26 cellular contexts compared by ENCODE assay signal in the genomic region with DNA sequence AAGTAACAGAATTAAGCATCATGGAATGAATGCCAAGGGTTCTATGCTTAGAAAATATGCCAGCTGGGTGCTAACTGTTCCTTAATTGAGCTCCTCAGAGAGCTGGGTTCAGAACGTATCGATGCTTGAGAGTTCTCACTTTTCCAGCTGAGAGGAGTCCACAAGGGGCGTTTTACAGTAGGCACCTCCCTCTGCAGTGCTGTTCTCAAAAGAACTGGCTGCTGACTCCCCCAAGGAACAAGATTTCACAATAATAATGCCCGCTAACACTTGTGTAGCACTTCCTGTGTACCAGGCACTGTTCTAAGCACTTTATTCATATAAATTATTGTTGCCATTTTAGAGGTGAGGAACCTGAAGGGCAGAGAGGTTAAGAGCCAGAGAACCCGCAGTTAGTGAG. TPM values are rescaled to one million over a fixed set of nuclear protein-coding genes. Genes with fewer than 3 reads are reported as not detected.
DNase-seq lines count a peak whose midpoint lies in the region; ATAC-seq and TF ChIP-seq lines count a peak whose summit lies in the region.
"Had no signal": no experiment of that assay in that cellular context is flagged by ENCODE, and none has a peak within 500 bp of the region (broad histone marks: within the 10 kb centered on the region; RNA-seq: fewer than 3 reads in every experiment).

No MANE protein-coding gene starts in this region.

- H3F3A ChIP-seq in neural progenitor cell (ENCODE audit: low read depth), result no peaks in the 10 kb centered on the region

- H3K79me2 ChIP-seq in neural progenitor cell (ENCODE audit: low read depth), result no peaks in the 10 kb centered on the region
- H3K79me2 ChIP-seq: hepatocyte had no signal

- H3K4me3 Mint-ChIP-seq in T-helper 17 cell (no peak overlapping the region), neural progenitor cell (no peak overlapping the region)
- H3K4me3 Mint-ChIP-seq: activated CD4-positive, alpha-beta memory T cell treated with anti-CD3 and anti-CD28 coated beads for 36 hours; activated naive CD8-positive, alpha-beta T cell treated with anti-CD3 and anti-CD28 coated beads, Interleukin-2, amount 10 ng/mL, durations not matched to agents 7 days and 5 days; CD8-positive, alpha-beta T cell; naive thymus-derived CD4-positive, alpha-beta T cell; stimulated activated memory B cell treated with anti-CD40 and anti-IgM and Interleukin-4, amounts not matched to agents 10 μg/mL and 1 μg/mL and 100 μg/mL, for 72 hours had no signal

- H3K27ac Mint-ChIP-seq in T-helper 17 cell, result peak overlapping the region; percentile 34
- H3K27ac Mint-ChIP-seq in neural progenitor cell, result no peak overlapping the region
- H3K27ac Mint-ChIP-seq: activated CD4-positive, alpha-beta memory T cell treated with anti-CD3 and anti-CD28 coated beads for 36 hours; activated naive CD8-positive, alpha-beta T cell treated with anti-CD3 and anti-CD28 coated beads, Interleukin-2, amount 10 ng/mL, durations not matched to agents 7 days and 5 days; activated T-helper 2 cell treated with anti-CD3 and anti-CD28 coated beads, Interferon-gamma antibody, Interleukin-2, Interleukin-4, amounts not matched to agents 10 μg/mL and 5 μg/mL and 100 μg/mL, durations not matched to agents 14 hours and 24 hours and 36 hours; CD8-positive, alpha-beta T cell; naive thymus-derived CD4-positive, alpha-beta T cell; stimulated activated memory B cell treated with anti-CD40 and anti-IgM and Interleukin-4, amounts not matched to agents 10 μg/mL and 1 μg/mL and 100 μg/mL, for 72 hours had no signal

- H3K27me3 Mint-ChIP-seq in T-helper 17 cell, result peaks cover 43% of the 10 kb centered on the region
- H3K27me3 Mint-ChIP-seq in neural progenitor cell (ENCODE audit: insufficient read depth, low read depth), result no peaks in the 10 kb centered on the region

- no peak for TF ChIP-seq CTCF in neural progenitor cell (IDR thresholded peaks at IDR 0.05)

- H3K36me3 ChIP-seq in H7 (replicated peaks; ENCODE audit: control insufficient read depth, insufficient read depth, low read length) (no peaks in the 10 kb centered on the region), neural progenitor cell (no peaks in the 10 kb centered on the region)

- H3K27ac ChIP-seq in neural progenitor cell, result no peak overlapping the region
- H3K27ac ChIP-seq: hepatocyte had no signal

- no peaks in the 10 kb centered on the region for H3K4me1 ChIP-seq in neural progenitor cell

- H3K27me3 ChIP-seq in H7 (ENCODE audit: control insufficient read depth, insufficient read depth, low read length) (no peaks in the 10 kb centered on the region), neural progenitor cell (no peaks in the 10 kb centered on the region)
- H3K27me3 ChIP-seq: hepatocyte had no signal

- ATAC-seq in T-helper 17 cell, result no peak
- ATAC-seq: activated CD4-positive, CD25-positive, alpha-beta regulatory T cell treated with anti-CD3 and anti-CD28 coated beads, Interleukin-2, amount 50 U/mL, for 24 hours; CD8-positive, alpha-beta T cell; naive thymus-derived CD4-positive, alpha-beta T cell; PC-3; stimulated activated memory B cell treated with anti-CD40 and anti-IgM and Interleukin-4, amounts not matched to agents 10 μg/mL and 1 μg/mL and 100 μg/mL, for 72 hours had no signal

- no peak overlapping the region for H3K9ac ChIP-seq in neural progenitor cell

- DNase-seq in H7 (peak; percentile 26), MV-4-11 (lab: John Stamatoyannopoulos, UW) (peak; percentile 89), T-helper 17 cell (no peak), neural progenitor cell (ENCODE audit: low spot score) (no peak), pons (ENCODE audit: low spot score) (no peak), DMS79 (lab: John Stamatoyannopoulos, UW) (no peak), amniotic stem cell (lab: John Stamatoyannopoulos, UW) (no peak)
- DNase-seq: activated CD4-positive, alpha-beta memory T cell treated with anti-CD3 and anti-CD28 coated beads for 36 hours; activated CD8-positive, alpha-beta memory T cell treated with anti-CD3 and anti-CD28 coated beads, Interleukin-2, amount 50 U/mL, for 48 hours; activated naive CD8-positive, alpha-beta T cell treated with anti-CD3 and anti-CD28 coated beads, Interleukin-2, amount 10 ng/mL, durations not matched to agents 7 days and 5 days; CD8-positive, alpha-beta T cell; foreskin melanocyte; GOT3; naive thymus-derived CD4-positive, alpha-beta T cell; NCI-H1092; NCI-H2029 treated with DMSO at 0.1 percent for 48 hours; NCI-H345; NCI-H774; PC-3; retina; Right ventricle myocardium superior had no signal

- H3K4me1 Mint-ChIP-seq in T-helper 17 cell (peaks cover 2% of the 10 kb centered on the region), neural progenitor cell (no peaks in the 10 kb centered on the region)
- H3K4me1 Mint-ChIP-seq: stimulated activated memory B cell treated with anti-CD40 and anti-IgM and Interleukin-4, amounts not matched to agents 10 μg/mL and 1 μg/mL and 100 μg/mL, for 72 hours had no signal

- H4K20me1 ChIP-seq in neural progenitor cell (ENCODE audit: low read depth), result no peaks in the 10 kb centered on the region

- no peaks in the 10 kb centered on the region for H3K9me3 Mint-ChIP-seq in neural progenitor cell
- H3K9me3 Mint-ChIP-seq: activated CD4-positive, alpha-beta memory T cell treated with anti-CD3 and anti-CD28 coated beads for 36 hours; activated naive CD8-positive, alpha-beta T cell treated with anti-CD3 and anti-CD28 coated beads, Interleukin-2, amount 10 ng/mL, durations not matched to agents 7 days and 5 days; activated T-helper 2 cell treated with anti-CD3 and anti-CD28 coated beads, Interferon-gamma antibody, Interleukin-2, Interleukin-4, amounts not matched to agents 10 μg/mL and 5 μg/mL and 100 μg/mL, durations not matched to agents 14 hours and 24 hours and 36 hours; CD8-positive, alpha-beta T cell; naive thymus-derived CD4-positive, alpha-beta T cell; stimulated activated memory B cell treated with anti-CD40 and anti-IgM and Interleukin-4, amounts not matched to agents 10 μg/mL and 1 μg/mL and 100 μg/mL, for 72 hours had no signal

- peak overlapping the region; percentile 94 for H2AFZ ChIP-seq in neural progenitor cell (replicated peaks)
- H2AFZ ChIP-seq: hepatocyte had no signal

- H3K4me2 ChIP-seq in neural progenitor cell, result no peak overlapping the region
- H3K4me2 ChIP-seq: hepatocyte had no signal

- H3K4me3 ChIP-seq in H7 (ENCODE audit: insufficient read depth, low read depth, low read length) (no peak overlapping the region), neural progenitor cell (no peak overlapping the region)
- H3K4me3 ChIP-seq: hepatocyte had no signal

- H3K9me3 ChIP-seq in T-helper 17 cell (ENCODE audit: control insufficient read depth, low read length, poor library complexity, severe bottlenecking), result no peaks in the 10 kb centered on the region
- no peaks in the 10 kb centered on the region for H3K9me3 ChIP-seq in neural progenitor cell (ENCODE audit: low read depth)

- H3K36me3 Mint-ChIP-seq in T-helper 17 cell (ENCODE audit: low read depth) (peaks cover 9% of the 10 kb centered on the region), neural progenitor cell (no peaks in the 10 kb centered on the region)
- H3K36me3 Mint-ChIP-seq: activated CD4-positive, alpha-beta memory T cell treated with anti-CD3 and anti-CD28 coated beads for 36 hours; activated naive CD8-positive, alpha-beta T cell treated with anti-CD3 and anti-CD28 coated beads, Interleukin-2, amount 10 ng/mL, durations not matched to agents 7 days and 5 days; CD8-positive, alpha-beta T cell; naive thymus-derived CD4-positive, alpha-beta T cell; stimulated activated memory B cell treated with anti-CD40 and anti-IgM and Interleukin-4, amounts not matched to agents 10 μg/mL and 1 μg/mL and 100 μg/mL, for 72 hours had no signal

RNA-seq across cellular contexts. Expression of gene TMEM237, which starts 18.1 kb away (rescaled TPM):
- 29.0 and 32.5 TPM in 2 replicates for total RNA-seq in H7 (2014; rRNA removed; shearing (Covaris generic))
- total RNA-seq in T-helper 17 cell (1 to 10 TPM; 5.4 to 9.3 TPM), neural progenitor cell (ENCODE audit: low replicate concordance) (58.0 and 82.9 TPM in 2 replicates)

RNA-seq across cellular contexts. Expression of gene MPP4, which starts 37.1 kb away (rescaled TPM):
- total RNA-seq in H7 (2014; rRNA removed; shearing (Covaris generic)), result not detected in 2 replicates
- total RNA-seq in T-helper 17 cell, result under 1 TPM in 1 of 2 donors, not detected in 1; 0.17 TPM
- not detected in 2 replicates for total RNA-seq in neural progenitor cell (ENCODE audit: low replicate concordance)
- total RNA-seq: activated CD4-positive, alpha-beta memory T cell treated with anti-CD3 and anti-CD28 coated beads for 36 hours; activated naive CD8-positive, alpha-beta T cell treated with anti-CD3 and anti-CD28 coated beads, Interleukin-2, amount 10 ng/mL, durations not matched to agents 7 days and 5 days; activated T-helper 2 cell treated with anti-CD3 and anti-CD28 coated beads, Interferon-gamma antibody, Interleukin-2, Interleukin-4, amounts not matched to agents 10 μg/mL and 5 μg/mL and 100 μg/mL, durations not matched to agents 14 hours and 24 hours and 36 hours; CD8-positive, alpha-beta T cell; epithelial cell of proximal tubule; Right ventricle myocardium superior had no signal

Comparison
In these comparisons a context has a peak if more than half of its experiments do, and no peak if none do; other contexts are left out.
1. DNase-seq: peak in H7 (single experiment) and MV-4-11 (single experiment); none in T-helper 17 cell (0 of 3), neural progenitor cell (single experiment), pons (single experiment), DMS79 (single experiment) and amniotic stem cell (single experiment).